In genomic region chr2:108548221-108549003, GRCh38 we compare ENCODE assay signal across 22 cellular contexts. TPM values are rescaled to one million over a fixed set of nuclear protein-coding genes. Genes with fewer than 3 reads are reported as not detected.
DNase-seq lines count a peak whose midpoint lies in the region; ATAC-seq and TF ChIP-seq lines count a peak whose summit lies in the region.
"Had no signal": no experiment of that assay in that cellular context is flagged by ENCODE, and none has a peak within 500 bp of the region (broad histone marks: within the 10 kb centered on the region; RNA-seq: fewer than 3 reads in every experiment).

No MANE protein-coding gene starts in this region.

- H3K4me3 ChIP-seq in endodermal cell (ENCODE audit: low read length) (no peak overlapping the region), suprapubic skin (no peak overlapping the region)
- no peak overlapping the region for H3K4me3 ChIP-seq in CD4-positive, alpha-beta memory T cell (ENCODE audit: low read length in 2 of 2)
- H3K4me3 ChIP-seq: BLaER1, sigmoid colon had no signal

- ATAC-seq in HG03432 (IDR thresholded peaks at IDR 0.05; ENCODE audit: unreplicated experiment), result no peak
- ATAC-seq: activated CD8-positive, alpha-beta T cell treated with anti-CD3 and anti-CD28 coated beads, Interleukin-2, amount 10 ng/mL, durations not matched to agents 7 days and 5 days; naive thymus-derived CD4-positive, alpha-beta T cell had no signal

- TF ChIP-seq CTCF in endodermal cell (conservative IDR thresholded peaks at IDR 0.05), result no peak
- no peak for TF ChIP-seq CTCF in nephron (IDR thresholded peaks at IDR 0.05; ENCODE audit: unreplicated experiment in 3 of 3)
- TF ChIP-seq CTCF in suprapubic skin (IDR thresholded peaks at IDR 0.05), result no peak

- 92 to 94% methylated on average over 6 to 9 of the region's 9 CpGs for WGBS in endodermal cell (ENCODE audit: insufficient coverage in 1 of 2, insufficient read length in 1 of 2), 2 experiments
- 76% methylated on average over 9 of the region's 9 CpGs for WGBS in suprapubic skin

- H3K4me3 Mint-ChIP-seq in endodermal cell, result no peak overlapping the region
- H3K4me3 Mint-ChIP-seq in nephron, result no peak overlapping the region
- no peak overlapping the region for H3K4me3 Mint-ChIP-seq in CD4-positive, alpha-beta memory T cell
- H3K4me3 Mint-ChIP-seq: activated CD8-positive, alpha-beta T cell treated with anti-CD3 and anti-CD28 coated beads, Interleukin-2, amount 10 ng/mL, durations not matched to agents 7 days and 5 days; activated naive CD4-positive, alpha-beta T cell treated with anti-CD3 and anti-CD28 coated beads for 36 hours; central memory CD8-positive, alpha-beta T cell; naive thymus-derived CD4-positive, alpha-beta T cell had no signal

- peaks cover 6% of the 10 kb centered on the region for H3K9me3 Mint-ChIP-seq in endodermal cell
- H3K9me3 Mint-ChIP-seq in nephron, result no peaks in the 10 kb centered on the region
- no peaks in the 10 kb centered on the region for H3K9me3 Mint-ChIP-seq in CD4-positive, alpha-beta memory T cell
- H3K9me3 Mint-ChIP-seq: activated naive CD4-positive, alpha-beta T cell treated with anti-CD3 and anti-CD28 coated beads for 36 hours; central memory CD8-positive, alpha-beta T cell; naive thymus-derived CD4-positive, alpha-beta T cell had no signal

- H3K36me3 Mint-ChIP-seq in endodermal cell (ENCODE audit: low read depth) (peaks cover 8% of the 10 kb centered on the region), nephron (ENCODE audit: low read depth) (peaks cover 11% of the 10 kb centered on the region)
- H3K36me3 Mint-ChIP-seq in CD4-positive, alpha-beta memory T cell, result peaks cover 0 to 4% of the 10 kb centered on the region in 2 donors

- H3K4me1 Mint-ChIP-seq in endodermal cell (peaks cover under 1% of the 10 kb centered on the region), nephron (peaks cover 30% of the 10 kb centered on the region)
- peaks cover 0 to 5% (median 2%) of the 10 kb centered on the region in 4 donors for H3K4me1 Mint-ChIP-seq in CD4-positive, alpha-beta memory T cell

- H3K27me3 ChIP-seq in endodermal cell (ENCODE audit: control insufficient read depth, insufficient read depth, low read length, poor library complexity, severe bottlenecking), result no peaks in the 10 kb centered on the region
- H3K27me3 ChIP-seq in suprapubic skin, result no peaks in the 10 kb centered on the region
- no peaks in the 10 kb centered on the region for H3K27me3 ChIP-seq in CD4-positive, alpha-beta memory T cell (ENCODE audit: insufficient read depth, low read length)
- H3K27me3 ChIP-seq: BLaER1, sigmoid colon had no signal

- H3K36me3 ChIP-seq in endodermal cell (ENCODE audit: control insufficient read depth, insufficient read depth, low read length), result peaks cover 10% of the 10 kb centered on the region
- no peaks in the 10 kb centered on the region for H3K36me3 ChIP-seq in suprapubic skin
- H3K36me3 ChIP-seq in CD4-positive, alpha-beta memory T cell (ENCODE audit: insufficient read depth, low read length), result no peaks in the 10 kb centered on the region
- H3K36me3 ChIP-seq: sigmoid colon had no signal

- intact Hi-C loops in CD4-positive, alpha-beta memory T cell (cut with micrococcal nuclease), result no loop called here

- no peak for TF ChIP-seq POLR2A in suprapubic skin (IDR thresholded peaks at IDR 0.05)

- H3K9me3 ChIP-seq in endodermal cell (ENCODE audit: control insufficient read depth, low read length), result peaks cover 14% of the 10 kb centered on the region
- H3K9me3 ChIP-seq in suprapubic skin, result no peaks in the 10 kb centered on the region
- no peaks in the 10 kb centered on the region for H3K9me3 ChIP-seq in CD4-positive, alpha-beta memory T cell (ENCODE audit: control insufficient read depth in 1 of 2, low read length in 2 of 2)
- H3K9me3 ChIP-seq: sigmoid colon had no signal

- DNase-seq in EL (peak; percentile 18), SK-MEL-5 (ENCODE audit: low read depth, low spot score) (peak; percentile 58), endodermal cell (no peak), suprapubic skin (ENCODE audit: low spot score in 2 of 2) (no peak), T-helper 9 cell (no peak)
- DNase-seq in CD4-positive, alpha-beta memory T cell, result no peak
- DNase-seq: activated CD8-positive, alpha-beta T cell treated with anti-CD3 and anti-CD28 coated beads, Interleukin-2, amount 10 ng/mL, durations not matched to agents 7 days and 5 days; activated naive CD4-positive, alpha-beta T cell treated with anti-CD3 and anti-CD28 coated beads for 36 hours; activated T-cell treated with anti-CD3 and anti-CD28 coated beads, Interleukin-2, amount 50 U/mL, for 1 hour; amygdala; effector CD4-positive, alpha-beta T cell; H7; MV-4-11; naive thymus-derived CD4-positive, alpha-beta T cell; NCI-H524 treated with DMSO at 0.1 percent for 48 hours; posterior cingulate gyrus; sigmoid colon had no signal

- CTCF ChIA-PET in CD4-positive, alpha-beta memory T cell (lab: Charles Lee; ENCODE audit: partially characterized antibody), result no interaction called here

- H3K4me1 ChIP-seq in endodermal cell (ENCODE audit: control insufficient read depth, insufficient read depth, low read length), result no peaks in the 10 kb centered on the region
- H3K4me1 ChIP-seq in suprapubic skin, result peaks cover 7% of the 10 kb centered on the region
- no peaks in the 10 kb centered on the region for H3K4me1 ChIP-seq in CD4-positive, alpha-beta memory T cell (ENCODE audit: insufficient read depth, low read length)
- H3K4me1 ChIP-seq: BLaER1 had no signal

- in situ Hi-C loops in SK-MEL-5 (cut with HindIII; ENCODE audit: low pct_unique_long_range_greater_than_20kb, low sequenced_read_pairs), result no loop called here

- H3K27me3 Mint-ChIP-seq in endodermal cell (ENCODE audit: insufficient read depth) (no peaks in the 10 kb centered on the region), nephron (ENCODE audit: low read depth) (no peaks in the 10 kb centered on the region)
- H3K27me3 Mint-ChIP-seq in CD4-positive, alpha-beta memory T cell, result no peaks in the 10 kb centered on the region
- H3K27me3 Mint-ChIP-seq: central memory CD8-positive, alpha-beta T cell; naive thymus-derived CD4-positive, alpha-beta T cell had no signal

- H3K27ac Mint-ChIP-seq in endodermal cell (peak overlapping the region; percentile 31), nephron (peak overlapping the region in 2 of 3 experiments; percentile 5 to 24)
- no peak overlapping the region for H3K27ac Mint-ChIP-seq in CD4-positive, alpha-beta memory T cell
- H3K27ac Mint-ChIP-seq: activated CD8-positive, alpha-beta T cell treated with anti-CD3 and anti-CD28 coated beads, Interleukin-2, amount 10 ng/mL, durations not matched to agents 7 days and 5 days; activated naive CD4-positive, alpha-beta T cell treated with anti-CD3 and anti-CD28 coated beads for 36 hours; naive thymus-derived CD4-positive, alpha-beta T cell had no signal

- H3K27ac ChIP-seq in endodermal cell (ENCODE audit: low read depth, low read length) (no peak overlapping the region), suprapubic skin (no peak overlapping the region)
- H3K27ac ChIP-seq in CD4-positive, alpha-beta memory T cell (ENCODE audit: low read depth, low read length), result no peak overlapping the region
- H3K27ac ChIP-seq: BLaER1, KMS-11 had no signal

- POLR2A ChIA-PET in CD4-positive, alpha-beta memory T cell (lab: Charles Lee; ENCODE audit: partially characterized antibody), result no interaction called here

- TF ChIP-seq EP300 in suprapubic skin (IDR thresholded peaks at IDR 0.05), result no peak

- H3K9ac ChIP-seq in endodermal cell (ENCODE audit: extremely low read depth, low read length, poor library complexity, severe bottlenecking), result no peak overlapping the region
- H3K9ac ChIP-seq: BLaER1, KMS-11 had no signal

RNA-seq across cellular contexts. Expression of gene LIMS1, which starts 14.1 kb away (rescaled TPM):
- 38.0 and 42.8 TPM in 2 replicates for total RNA-seq in SK-MEL-5 (2014; rRNA removed; shearing (Covaris generic))
- 37.3 and 53.7 TPM in 2 replicates for polyA plus RNA-seq in SK-MEL-5 (2015; cell fraction: cytosol; rRNA removed)
- 13.3 and 16.5 TPM in 2 replicates for polyA plus RNA-seq in SK-MEL-5 (2015; cell fraction: nucleus; rRNA removed)
- total RNA-seq in endodermal cell (10 to 100 TPM; 45.9 to 46.6 TPM), suprapubic skin (10 to 100 TPM; 55.5 to 87.2 (median 68.7) TPM)
- 25.5 TPM for polyA plus RNA-seq in endodermal cell (2013, experiment 1 of 2)
- polyA plus RNA-seq in endodermal cell (2013, experiment 2 of 2), result 27.3 TPM
- 100 to 1,000 TPM; 126 to 130 TPM for total RNA-seq in CD4-positive, alpha-beta memory T cell
- 100 to 1,000 TPM; 242 to 286 TPM for polyA plus RNA-seq in CD4-positive, alpha-beta memory T cell

Comparison
In these comparisons a context has a peak if more than half of its experiments do, and no peak if none do; other contexts are left out.
1. DNase-seq: peak in EL (single experiment) and SK-MEL-5 (single experiment); none in endodermal cell (single experiment), suprapubic skin (0 of 2), CD4-positive, alpha-beta memory T cell (0 of 5) and T-helper 9 cell (single experiment).
2. H3K27ac Mint-ChIP-seq: peak in endodermal cell (single experiment) and nephron (2 of 3); none in CD4-positive, alpha-beta memory T cell (0 of 7).